Comparison of ENCODE assay signal across 21 cellular contexts in the genomic region with DNA sequence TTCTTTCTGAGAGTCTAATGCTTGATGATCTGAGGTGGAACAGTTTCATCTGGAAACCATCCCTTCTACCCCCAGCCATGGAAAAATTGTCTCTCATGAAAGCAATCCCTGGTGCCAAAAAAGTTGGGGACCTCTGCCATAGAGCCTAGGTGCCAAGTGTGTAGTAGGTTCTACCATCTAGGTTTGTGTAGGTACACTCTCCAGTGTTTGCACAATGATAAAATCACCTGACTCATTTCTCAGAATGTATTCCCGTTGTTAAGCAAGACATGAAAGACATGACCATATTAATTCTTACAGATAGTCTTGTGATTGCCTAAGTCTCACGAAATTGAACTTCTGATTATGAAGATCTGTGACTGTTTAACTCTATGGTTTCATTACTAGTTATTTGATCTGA.
"Had no signal": no experiment of that assay in that cellular context is flagged by ENCODE, and none has a peak within 500 bp of the region (broad histone marks: within the 10 kb centered on the region; RNA-seq: fewer than 3 reads in every experiment).

No MANE protein-coding gene starts in this region.

- H3K27me3 ChIP-seq: right atrium auricular region, tibial nerve, vagina had no signal

- H3K27ac ChIP-seq: right atrium auricular region, tibial nerve, vagina had no signal

- H3K4me1 ChIP-seq: right atrium auricular region, tibial nerve, vagina had no signal

- H3K27ac Mint-ChIP-seq: activated CD8-positive, alpha-beta memory T cell treated with anti-CD3 and anti-CD28 coated beads, Interleukin-2, amount 10 ng/mL, durations not matched to agents 7 days and 5 days; activated naive CD4-positive, alpha-beta T cell treated with anti-CD3 and anti-CD28 coated beads, Interleukin-2, amount 50 U/mL, for 24 hours; brain; progenitor cell of endocrine pancreas had no signal

- H3K4me3 Mint-ChIP-seq: activated CD8-positive, alpha-beta memory T cell treated with anti-CD3 and anti-CD28 coated beads, Interleukin-2, amount 10 ng/mL, durations not matched to agents 7 days and 5 days; activated naive CD4-positive, alpha-beta T cell treated with anti-CD3 and anti-CD28 coated beads, Interleukin-2, amount 50 U/mL, for 24 hours; brain had no signal

- H3K4me3 ChIP-seq: lung, right atrium auricular region, tibial nerve, vagina had no signal

- H3K9me3 Mint-ChIP-seq: activated naive CD4-positive, alpha-beta T cell treated with anti-CD3 and anti-CD28 coated beads, Interleukin-2, amount 50 U/mL, for 24 hours; brain had no signal

- FAIRE-seq: small intestine had no signal

- H3K9me3 ChIP-seq: right atrium auricular region, tibial nerve, vagina had no signal

- ATAC-seq: activated CD4-positive, CD25-positive, alpha-beta regulatory T cell treated with anti-CD3 and anti-CD28 coated beads, Interleukin-2, amount 50 U/mL, for 24 hours; activated CD8-positive, alpha-beta memory T cell treated with anti-CD3 and anti-CD28 coated beads, Interleukin-2, amount 10 ng/mL, durations not matched to agents 7 days and 5 days had no signal

- H3K27me3 Mint-ChIP-seq: activated CD8-positive, alpha-beta memory T cell treated with anti-CD3 and anti-CD28 coated beads, Interleukin-2, amount 10 ng/mL, durations not matched to agents 7 days and 5 days; activated naive CD4-positive, alpha-beta T cell treated with anti-CD3 and anti-CD28 coated beads, Interleukin-2, amount 50 U/mL, for 24 hours; brain; progenitor cell of endocrine pancreas had no signal

- DNase-seq: activated CD4-positive, alpha-beta T cell treated with anti-CD3 and anti-CD28 coated beads, Interleukin-2, amount 50 U/mL, for 1 hour; activated CD8-positive, alpha-beta memory T cell treated with anti-CD3 and anti-CD28 coated beads, Interleukin-2, amount 10 ng/mL, durations not matched to agents 7 days and 5 days; activated effector memory CD4-positive, alpha-beta T cell treated with anti-CD3 and anti-CD28 coated beads, Interleukin-2, amount 50 U/mL, for 16 hours; activated T-cell treated with anti-CD3 and anti-CD28 coated beads, Interleukin-2, amount 50 U/mL, for 1 hour; amniotic stem cell; cortex of kidney; effector CD4-positive, alpha-beta T cell; foreskin fibroblast; small intestine; stimulated activated CD4-positive, alpha-beta T cell treated with anti-CD3 and anti-CD28 coated beads, Interleukin-4, amount 100 ng/mL, for 24 hours; stimulated activated naive CD4-positive, alpha-beta T cell; substantia nigra; SW 1271 had no signal
